Comparison of ENCODE assay signal across 8 cellular contexts in the genomic region with DNA sequence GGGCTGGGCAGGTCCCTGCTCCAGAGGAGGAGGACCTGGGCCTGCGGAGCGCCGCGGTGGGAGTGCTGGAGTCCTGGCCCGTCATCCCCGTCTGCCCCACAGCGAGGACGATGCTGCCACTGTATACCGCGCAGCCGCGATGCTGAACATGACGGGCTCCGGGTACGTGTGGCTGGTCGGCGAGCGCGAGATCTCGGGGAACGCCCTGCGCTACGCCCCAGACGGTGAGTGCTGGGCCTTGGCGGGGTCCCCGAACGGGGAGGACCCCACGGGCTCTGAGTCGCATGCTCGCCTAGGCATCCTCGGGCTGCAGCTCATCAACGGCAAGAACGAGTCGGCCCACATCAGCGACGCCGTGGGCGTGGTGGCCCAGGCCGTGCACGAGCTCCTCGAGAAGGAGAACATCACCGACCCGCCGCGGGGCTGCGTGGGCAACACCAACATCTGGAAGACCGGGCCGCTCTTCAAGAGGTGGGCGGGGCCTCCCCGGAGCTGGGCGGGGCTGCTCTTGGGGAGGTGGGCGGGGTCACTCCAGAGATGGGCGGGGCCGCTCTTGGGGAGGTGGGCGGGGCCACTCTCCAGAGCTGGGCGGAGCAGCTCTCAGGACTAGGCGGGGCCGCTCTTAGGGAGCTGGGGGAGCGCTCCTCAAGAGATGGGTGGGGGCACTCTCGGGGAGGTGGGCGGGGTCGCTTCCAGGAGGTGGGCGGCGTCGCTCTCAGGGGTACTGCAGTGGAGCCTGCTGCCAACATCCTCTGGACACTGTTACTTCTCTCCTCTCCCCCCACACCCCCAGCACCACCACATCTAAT. TPM values are rescaled to one million over a fixed set of nuclear protein-coding genes. Genes with fewer than 3 reads are reported as not detected.
DNase-seq lines count a peak whose midpoint lies in the region; ATAC-seq and TF ChIP-seq lines count a peak whose summit lies in the region.

No MANE protein-coding gene starts in this region.

- peaks cover 22% of the 10 kb centered on the region for H3K4me1 Mint-ChIP-seq in activated CD4-positive, alpha-beta T cell treated with anti-CD3 and anti-CD28 coated beads, Interleukin-2, amount 10 ng/mL, durations not matched to agents 7 days and 5 days
- no peaks in the 10 kb centered on the region for H3K4me1 Mint-ChIP-seq in endodermal cell

- POLR2A ChIA-PET in activated CD4-positive, alpha-beta T cell treated with anti-CD3 and anti-CD28 coated beads, Interleukin-2, amount 10 ng/mL, durations not matched to agents 7 days and 5 days (lab: Charles Lee), result no interaction called here

- CTCF ChIA-PET in activated CD4-positive, alpha-beta T cell treated with anti-CD3 and anti-CD28 coated beads, Interleukin-2, amount 10 ng/mL, durations not matched to agents 7 days and 5 days (lab: Charles Lee), result interaction anchor here (0.6 to 1.4 kb wide), 10 partner anchors 13 to 1116 kb away, joined by 3 to 5 read pairs (median 3); a partner anchor contains a TSS

- no peaks in the 10 kb centered on the region for H3K9me3 ChIP-seq in endodermal cell (ENCODE audit: control insufficient read depth, low read length)

- H3K27ac Mint-ChIP-seq in activated CD4-positive, alpha-beta T cell treated with anti-CD3 and anti-CD28 coated beads, Interleukin-2, amount 10 ng/mL, durations not matched to agents 7 days and 5 days, result no peak overlapping the region
- no peak overlapping the region for H3K27ac Mint-ChIP-seq in endodermal cell

- WGBS in endodermal cell (ENCODE audit: insufficient coverage in 1 of 2, insufficient read length in 1 of 2), 2 experiments, result 55 to 59% methylated on average over 29 to 65 of the region's 65 CpGs

- DNase-seq in NCI-H82 (lab: John Stamatoyannopoulos, UW) (peak; percentile 78), NCI-H82 treated with DMSO at 0.1 percent for 48 hours (lab: John Stamatoyannopoulos, UW; ENCODE audit: unreplicated experiment) (no peak), endodermal cell (peak; percentile 82), skeletal muscle cell (ENCODE audit: low read depth) (no peak), kidney glomerular epithelial cell (lab: John Stamatoyannopoulos, UW) (no peak), GM19238 (ENCODE audit: insufficient read length, low spot score) (no peak)
- DNase-seq in activated CD4-positive, alpha-beta T cell treated with anti-CD3 and anti-CD28 coated beads, Interleukin-2, amount 10 ng/mL, durations not matched to agents 7 days and 5 days, result peak; percentile 52

- no peak overlapping the region for H3K27ac ChIP-seq in endodermal cell (ENCODE audit: low read depth, low read length)

- no peaks in the 10 kb centered on the region for H3K4me1 ChIP-seq in endodermal cell (ENCODE audit: control insufficient read depth, insufficient read depth, low read length)

- H3K9ac ChIP-seq in endodermal cell (ENCODE audit: extremely low read depth, low read length, poor library complexity, severe bottlenecking), result no peak overlapping the region

- H3K36me3 Mint-ChIP-seq in activated CD4-positive, alpha-beta T cell treated with anti-CD3 and anti-CD28 coated beads, Interleukin-2, amount 10 ng/mL, durations not matched to agents 7 days and 5 days (ENCODE audit: low read depth), result no peaks in the 10 kb centered on the region
- no peaks in the 10 kb centered on the region for H3K36me3 Mint-ChIP-seq in endodermal cell (ENCODE audit: low read depth)

- no peak for ATAC-seq in HG03175 (IDR thresholded peaks at IDR 0.05; ENCODE audit: unreplicated experiment)

- peaks cover 28% of the 10 kb centered on the region for H3K27me3 Mint-ChIP-seq in activated CD4-positive, alpha-beta T cell treated with anti-CD3 and anti-CD28 coated beads, Interleukin-2, amount 10 ng/mL, durations not matched to agents 7 days and 5 days
- peaks cover 71% of the 10 kb centered on the region for H3K27me3 Mint-ChIP-seq in endodermal cell (ENCODE audit: insufficient read depth)

- H3K36me3 ChIP-seq in endodermal cell (ENCODE audit: control insufficient read depth, insufficient read depth, low read length), result no peaks in the 10 kb centered on the region

- peak overlapping the region; percentile 43 for H3K4me3 Mint-ChIP-seq in activated CD4-positive, alpha-beta T cell treated with anti-CD3 and anti-CD28 coated beads, Interleukin-2, amount 10 ng/mL, durations not matched to agents 7 days and 5 days
- no peak overlapping the region for H3K4me3 Mint-ChIP-seq in endodermal cell

- H3K9me3 Mint-ChIP-seq in activated CD4-positive, alpha-beta T cell treated with anti-CD3 and anti-CD28 coated beads, Interleukin-2, amount 10 ng/mL, durations not matched to agents 7 days and 5 days, result no peaks in the 10 kb centered on the region
- no peaks in the 10 kb centered on the region for H3K9me3 Mint-ChIP-seq in endodermal cell

- H3K27me3 ChIP-seq in endodermal cell (ENCODE audit: control insufficient read depth, insufficient read depth, low read length, poor library complexity, severe bottlenecking), result peaks cover 74% of the 10 kb centered on the region

- no peak overlapping the region for H3K4me3 ChIP-seq in endodermal cell (ENCODE audit: low read length)
- H3K4me3 ChIP-seq in skeletal muscle cell (ENCODE audit: low read depth, low read length), result peak overlapping the region; percentile 38

- no peak for TF ChIP-seq CTCF in endodermal cell (conservative IDR thresholded peaks at IDR 0.05)

RNA-seq across cellular contexts. Expression of a gene that starts 13.1 kb away (rescaled TPM):
- not detected for total RNA-seq in activated CD4-positive, alpha-beta T cell treated with anti-CD3 and anti-CD28 coated beads, Interleukin-2, amount 10 ng/mL, durations not matched to agents 7 days and 5 days
- under 1 TPM in 1 of 2 donors, not detected in 1; 0.53 TPM for total RNA-seq in endodermal cell
- polyA plus RNA-seq in endodermal cell (2013, experiment 1 of 2), result 0.39 TPM
- not detected for polyA plus RNA-seq in endodermal cell (2013, experiment 2 of 2)

RNA-seq across cellular contexts. Expression of a gene that starts 15.1 kb away (rescaled TPM):
- total RNA-seq in activated CD4-positive, alpha-beta T cell treated with anti-CD3 and anti-CD28 coated beads, Interleukin-2, amount 10 ng/mL, durations not matched to agents 7 days and 5 days, result not detected
- total RNA-seq in endodermal cell, result under 1 TPM in 1 of 2 donors, not detected in 1; 0.62 TPM
- polyA plus RNA-seq in endodermal cell (2013, experiment 1 of 2), result not detected
- not detected for polyA plus RNA-seq in endodermal cell (2013, experiment 2 of 2)

RNA-seq across cellular contexts. Expression of a gene that starts 17.8 kb away (rescaled TPM):
- under 1 TPM in 1 of 2 experiments, not detected in 1; 0.05 TPM for total RNA-seq in activated CD4-positive, alpha-beta T cell treated with anti-CD3 and anti-CD28 coated beads, Interleukin-2, amount 10 ng/mL, durations not matched to agents 7 days and 5 days
- under 1 TPM; 0.35 to 0.73 TPM for total RNA-seq in endodermal cell
- polyA plus RNA-seq in endodermal cell (2013, experiment 1 of 2), result 0.04 TPM
- polyA plus RNA-seq in endodermal cell (2013, experiment 2 of 2), result 0.12 TPM

RNA-seq across cellular contexts. Expression of a gene that starts 31.6 kb away (rescaled TPM):
- 10 to 100 TPM; 61.3 to 76.1 TPM for total RNA-seq in activated CD4-positive, alpha-beta T cell treated with anti-CD3 and anti-CD28 coated beads, Interleukin-2, amount 10 ng/mL, durations not matched to agents 7 days and 5 days
- 10 to 100 TPM; 66.5 to 69.2 TPM for total RNA-seq in endodermal cell
- 40.0 TPM for polyA plus RNA-seq in endodermal cell (2013, experiment 1 of 2)
- polyA plus RNA-seq in endodermal cell (2013, experiment 2 of 2), result 33.2 TPM

RNA-seq across cellular contexts. Expression of a gene that starts 31.7 kb away (rescaled TPM):
- total RNA-seq in activated CD4-positive, alpha-beta T cell treated with anti-CD3 and anti-CD28 coated beads, Interleukin-2, amount 10 ng/mL, durations not matched to agents 7 days and 5 days, result 10 to 100 TPM; 74.8 to 81.3 TPM
- total RNA-seq in endodermal cell, result 10 to 100 TPM; 66.5 to 67.7 TPM
- 58.8 TPM for polyA plus RNA-seq in endodermal cell (2013, experiment 1 of 2)
- 62.8 TPM for polyA plus RNA-seq in endodermal cell (2013, experiment 2 of 2)

Comparison
In these comparisons a context has a peak if more than half of its experiments do, and no peak if none do; other contexts are left out.
1. DNase-seq: peak in NCI-H82 (single experiment), activated CD4-positive, alpha-beta T cell treated with anti-CD3 and anti-CD28 coated beads, Interleukin-2, amount 10 ng/mL, durations not matched to agents 7 days and 5 days (single experiment) and endodermal cell (single experiment); none in NCI-H82 treated with DMSO at 0.1 percent for 48 hours (single experiment), skeletal muscle cell (single experiment), kidney glomerular epithelial cell (single experiment) and GM19238 (single experiment).